8 cellular contexts compared by ENCODE assay signal in genomic region chr19:58558066-58558622, GRCh38. TPM values are rescaled to one million over a fixed set of nuclear protein-coding genes. Genes with fewer than 3 reads are reported as not detected.
A peak's percentile ranks its signal among the peaks of the same experiment; 100 is the strongest.
DNase-seq lines count a peak whose midpoint lies in the region; ATAC-seq and TF ChIP-seq lines count a peak whose summit lies in the region.

TSS of gene UBE2M (minus strand) at chr19:58558611. CDS start at chr19:58558381, 230 bp downstream.

- H3K27ac Mint-ChIP-seq in activated naive CD8-positive, alpha-beta T cell treated with anti-CD3 and anti-CD28 coated beads for 36 hours: peak within 1 kb of the TSS; percentile 100

- peaks cover 25% of the 10 kb centered on the region for H3K36me3 ChIP-seq in left ventricle myocardium inferior
- peaks cover 0 to 17% of the 10 kb centered on the region in 2 donors for H3K36me3 ChIP-seq in gastrocnemius medialis

- peak within 1 kb of the TSS; percentile 99 for H3K4me3 Mint-ChIP-seq in activated naive CD8-positive, alpha-beta T cell treated with anti-CD3 and anti-CD28 coated beads for 36 hours

- TF ChIP-seq POLR2A in gastrocnemius medialis (IDR thresholded peaks at IDR 0.05): peak; percentile 5 to 68

- intact Hi-C loops in left ventricle myocardium inferior (cut with micrococcal nuclease): no loop called here
- intact Hi-C loops in gastrocnemius medialis (cut with DNase I; ENCODE audit: low total_unique reads): loop anchor here (1.0 kb wide), 1 partner anchor 14 kb away; the partner anchor contains the start of gene TRIM28

- no peaks in the 10 kb centered on the region for H3K9me3 Mint-ChIP-seq in activated naive CD8-positive, alpha-beta T cell treated with anti-CD3 and anti-CD28 coated beads for 36 hours

- in situ Hi-C loops in gastrocnemius medialis (cut with MboI; ENCODE audit: low sequenced_read_pairs in 4 of 4): no loop called here

- H3K36me3 Mint-ChIP-seq in activated naive CD8-positive, alpha-beta T cell treated with anti-CD3 and anti-CD28 coated beads for 36 hours: peaks cover 60% of the 10 kb centered on the region

- peak; percentile 2 for ATAC-seq in GM18517 (IDR thresholded peaks at IDR 0.05; ENCODE audit: unreplicated experiment)
- ATAC-seq in gastrocnemius medialis: no peak

- H3K27ac ChIP-seq in left ventricle myocardium inferior (replicated peaks): peak within 1 kb of the TSS; percentile 100
- H3K27ac ChIP-seq in gastrocnemius medialis: peak within 1 kb of the TSS; percentile 97 to 99 (median 97)

- H3K9me3 ChIP-seq in left ventricle myocardium inferior (replicated peaks) (no peaks in the 10 kb centered on the region), gastrocnemius medialis (no peaks in the 10 kb centered on the region)

- TF ChIP-seq CTCF in LNCaP clone FGC (IDR thresholded peaks at IDR 0.05; ENCODE audit: control insufficient read depth, extremely low read depth, insufficient read depth): no peak
- TF ChIP-seq CTCF in left ventricle myocardium inferior (IDR thresholded peaks at IDR 0.05; ENCODE audit: borderline replicate concordance): no peak
- TF ChIP-seq CTCF in gastrocnemius medialis (IDR thresholded peaks at IDR 0.05 in 4 of 5, conservative IDR thresholded peaks at IDR 0.05 in 1 of 5): no peak

- no peaks in the 10 kb centered on the region for H3K27me3 Mint-ChIP-seq in activated naive CD8-positive, alpha-beta T cell treated with anti-CD3 and anti-CD28 coated beads for 36 hours

- DNase-seq in LNCaP clone FGC (ENCODE audit: low read depth) (no peak), left ventricle myocardium inferior (peak; percentile 58), gastrocnemius medialis (peak in 1 of 2 donors; percentile 43), SIG-M5 treated with dmso at 0.1 percent for 504 hours (lab: John Stamatoyannopoulos, UW; ENCODE audit: unreplicated experiment) (no peak), anterior cingulate cortex (lab: John Stamatoyannopoulos, UW) (no peak), T1000 (lab: John Stamatoyannopoulos, UW) (no peak)
- no peak for DNase-seq in activated naive CD8-positive, alpha-beta T cell treated with anti-CD3 and anti-CD28 coated beads for 36 hours

- peak within 1 kb of the TSS; percentile 98 for H3K4me3 ChIP-seq in LNCaP clone FGC (ENCODE audit: low read depth, low read length)
- peak within 1 kb of the TSS; percentile 87 for H3K4me3 ChIP-seq in left ventricle myocardium inferior
- peak within 1 kb of the TSS; percentile 72 to 95 (median 84) for H3K4me3 ChIP-seq in gastrocnemius medialis

- peaks cover 45% of the 10 kb centered on the region for H3K4me1 Mint-ChIP-seq in activated naive CD8-positive, alpha-beta T cell treated with anti-CD3 and anti-CD28 coated beads for 36 hours

- H3K27me3 ChIP-seq in left ventricle myocardium inferior (ENCODE audit: low read depth) (no peaks in the 10 kb centered on the region), gastrocnemius medialis (no peaks in the 10 kb centered on the region)

- H3K4me1 ChIP-seq in left ventricle myocardium inferior: peaks cover 88% of the 10 kb centered on the region
- peaks cover 54 to 73% of the 10 kb centered on the region in 2 donors for H3K4me1 ChIP-seq in gastrocnemius medialis

RNA-seq across cellular contexts. Expression of gene UBE2M, which starts in this region (rescaled TPM):
- 100 to 1,000 TPM; 154 to 162 TPM for total RNA-seq in activated naive CD8-positive, alpha-beta T cell treated with anti-CD3 and anti-CD28 coated beads for 36 hours
- total RNA-seq in left ventricle myocardium inferior (116 TPM), gastrocnemius medialis (10 to 100 TPM; 23.5 to 74.5 (median 41.6) TPM)
